In the genomic region with DNA sequence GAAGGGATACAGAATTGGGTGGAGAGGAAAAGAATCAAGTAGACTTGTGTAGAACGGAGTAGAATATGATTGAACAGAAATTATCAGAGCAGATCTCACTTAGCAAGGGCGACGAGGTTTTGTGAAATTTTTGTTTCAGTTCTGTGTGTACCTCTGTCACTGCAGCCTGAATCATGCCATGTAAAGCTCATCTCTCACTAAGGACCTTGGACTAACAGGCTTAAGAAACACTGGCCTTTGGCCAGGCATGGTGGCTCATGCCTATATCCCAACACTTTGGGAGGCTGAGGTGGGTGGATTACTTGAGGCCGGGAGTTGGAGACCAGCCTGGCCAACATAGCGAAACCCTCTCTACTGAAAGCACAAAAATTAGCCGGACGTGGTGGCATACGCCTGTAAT, we compare ENCODE assay signal across 20 cellular contexts.
DNase-seq lines count a peak whose midpoint lies in the region; ATAC-seq, FAIRE-seq and TF ChIP-seq lines count a peak whose summit lies in the region.
"Had no signal": no experiment of that assay in that cellular context is flagged by ENCODE, and none has a peak within 500 bp of the region (broad histone marks: within the 10 kb centered on the region; RNA-seq: fewer than 3 reads in every experiment).

No MANE protein-coding gene starts in this region.

- H3K4me2 ChIP-seq in HepG2 (ENCODE audit: low read depth, low read length), result peak overlapping the region; percentile 13; the same call in 1 of the 2 replicates

- no peak overlapping the region; the same call in 1 of the 2 replicates for H3K27ac Mint-ChIP-seq in WTC11
- H3K27ac Mint-ChIP-seq: CD4-positive, CD25-positive, alpha-beta regulatory T cell had no signal

- TF ChIP-seq CTCF in WTC11 (IDR thresholded peaks at IDR 0.05) (no peak), HepG2 (CRISPR knock-in tag; IDR thresholded peaks at IDR 0.05) (no peak), ovary (IDR thresholded peaks at IDR 0.05) (no peak), prostate gland (IDR thresholded peaks at IDR 0.05) (no peak)

- no peaks in the 10 kb centered on the region for H3K79me2 ChIP-seq in HepG2 (ENCODE audit: insufficient read depth, low read length)

- H3K4me1 ChIP-seq in HepG2 (ENCODE audit: insufficient read depth, low read length), result peaks cover 12% of the 10 kb centered on the region
- no peaks in the 10 kb centered on the region for H3K4me1 ChIP-seq in ovary (ENCODE audit: insufficient read depth)
- no peaks in the 10 kb centered on the region for H3K4me1 ChIP-seq in prostate gland (replicated peaks)
- H3K4me1 ChIP-seq: BE2C, Caco-2, HAP-1 had no signal

- ATAC-seq in WTC11, result no peak
- peak; percentile 64 for ATAC-seq in HepG2
- ATAC-seq in GM18867 (IDR thresholded peaks at IDR 0.05; ENCODE audit: unreplicated experiment), result no peak

- H3K9ac ChIP-seq in HepG2 (ENCODE audit: insufficient read depth, low read depth, low read length), result no peak overlapping the region

- WGBS in HepG2 (ENCODE audit: low lambda C conversion rate), result 67% methylated on average over 8 of the region's 8 CpGs
- 78 to 86% (median 81%) methylated on average over 8 of the region's 8 CpGs for WGBS in ovary, 3 donors
- 89% methylated on average over 8 of the region's 8 CpGs for WGBS in prostate gland

- peaks cover 8% of the 10 kb centered on the region for H3K4me1 Mint-ChIP-seq in WTC11

- peak; percentile 28 for FAIRE-seq in HepG2 (lab: Jason Lieb, UNC)
- FAIRE-seq: A204.1, D721Med, G401.6, GM12892, GM18507, H1 had no signal

- POLR2A ChIA-PET in WTC11 (lab: Charles Lee) (interaction anchor here (0.8 to 1.5 kb wide), 2 partner anchors 48 to 63 kb away, joined by 5 read pairs; a partner anchor contains a TSS), HepG2 (lab: Yijun Ruan, JAX) (interaction anchor here (0.9 kb wide), 1 partner anchor 10 kb away, joined by 3 read pairs; no protein-coding TSS in a partner anchor)

- in situ Hi-C loops in HepG2 (cut with HindIII; ENCODE audit: extremely low pct_ligation_motif_present, low pct_unique_long_range_greater_than_20kb), result no loop called here

- H2AFZ ChIP-seq in HepG2 (ENCODE audit: low read length), result no peak overlapping the region

- H3K27ac ChIP-seq in HepG2 (ENCODE audit: extremely low read length, insufficient read depth, low read length) (no peak overlapping the region), ovary (no peak overlapping the region), prostate gland (no peak overlapping the region)

- intact Hi-C loops in HepG2 (cut with micrococcal nuclease; ENCODE audit: unreplicated experiment) (no loop called here), ovary (cut with DNase I) (no loop called here), prostate gland (cut with DNase I) (no loop called here)

- H3K36me3 Mint-ChIP-seq in WTC11, result peaks cover 5% of the 10 kb centered on the region

- H3K9me3 ChIP-seq in HepG2 (ENCODE audit: low read length) (no peaks in the 10 kb centered on the region), ovary (no peaks in the 10 kb centered on the region), prostate gland (no peaks in the 10 kb centered on the region)
- H3K9me3 ChIP-seq: BE2C, Caco-2, HAP-1 had no signal

- H3K27me3 ChIP-seq in HepG2 (ENCODE audit: control insufficient read depth in 1 of 2, insufficient read depth in 2 of 2, low read length in 2 of 2), result no peaks in the 10 kb centered on the region
- no peaks in the 10 kb centered on the region for H3K27me3 ChIP-seq in ovary
- no peaks in the 10 kb centered on the region for H3K27me3 ChIP-seq in prostate gland (replicated peaks; ENCODE audit: insufficient read depth)
- H3K27me3 ChIP-seq: BE2C had no signal

- no peaks in the 10 kb centered on the region for H3K27me3 Mint-ChIP-seq in WTC11 (ENCODE audit: low read depth)

- H3K4me3 Mint-ChIP-seq in WTC11, result peak overlapping the region; percentile 32; the same call in 1 of the 2 replicates
- H3K4me3 Mint-ChIP-seq: CD4-positive, CD25-positive, alpha-beta regulatory T cell had no signal

- H3K9me3 Mint-ChIP-seq in WTC11, result no peaks in the 10 kb centered on the region

- DNase-seq in WTC11 (ENCODE audit: low spot score) (no peak), HepG2 (ENCODE audit: low spot score) (peak; percentile 41), mucosa of gallbladder (ENCODE audit: low spot score) (peak; percentile 40), superior temporal gyrus (ENCODE audit: extremely low spot score) (peak; percentile 7), ovary (no peak), prostate gland (ENCODE audit: low spot score) (no peak)
- DNase-seq in activated naive CD4-positive, alpha-beta T cell treated with Interleukin-2 at 50 U/mL for 16 hours, result no peak
- DNase-seq: ACHN; BE2C; C1 segment of cervical spinal cord; Caco-2; CD4-positive, CD25-positive, alpha-beta regulatory T cell had no signal

- H4K20me1 ChIP-seq in HepG2 (ENCODE audit: insufficient read depth, low read length), result no peaks in the 10 kb centered on the region

- no peak overlapping the region for H3K4me3 ChIP-seq in HepG2 (replicated peaks in 1 of 3; ENCODE audit: insufficient read depth in 1 of 3, low read depth in 2 of 3, low read length in 3 of 3)
- H3K4me3 ChIP-seq in ovary, result no peak overlapping the region
- no peak overlapping the region for H3K4me3 ChIP-seq in prostate gland
- H3K4me3 ChIP-seq: HAP-1 had no signal

- BruUV-seq in HepG2 (replicated peaks; lab: Mats Ljungman, UMichigan), result no TSS peak

- TF ChIP-seq POLR2A in HepG2 (IDR thresholded peaks at IDR 0.05; ENCODE audit: insufficient read depth in 1 of 2, low read depth in 2 of 2, low read length in 2 of 2), result no peak
- no peak for TF ChIP-seq POLR2A in ovary (IDR thresholded peaks at IDR 0.05)
- TF ChIP-seq POLR2A in prostate gland (IDR thresholded peaks at IDR 0.05), result no peak

- no peak for TF ChIP-seq RAD21 in HepG2 (CRISPR knock-in tag; IDR thresholded peaks at IDR 0.05)

- H3K36me3 ChIP-seq in HepG2 (replicated peaks in 1 of 2; ENCODE audit: control insufficient read depth in 1 of 2, insufficient read depth in 2 of 2, low read length in 2 of 2) (peaks cover 0 to 2% of the 10 kb centered on the region in 2 experiments; a peak in 3 of 5 replicates), ovary (no peaks in the 10 kb centered on the region), prostate gland (no peaks in the 10 kb centered on the region)
- H3K36me3 ChIP-seq: BE2C, HAP-1 had no signal

- CTCF ChIA-PET in WTC11 (lab: Charles Lee) (interaction anchor here (1.2 to 3.4 kb wide), 9 partner anchors 11 to 123 kb away, joined by 3 to 34 read pairs (median 10); no protein-coding TSS in a partner anchor), HepG2 (lab: Yijun Ruan, JAX; ENCODE audit: low intra/inter-chr PET ratio, low total read pairs) (no interaction called here)

- TF ChIP-seq EP300 in HepG2 (IDR thresholded peaks at IDR 0.05; ENCODE audit: low read depth in 2 of 2, low read length in 2 of 2) (no peak), HepG2 (CRISPR knock-in tag; IDR thresholded peaks at IDR 0.05; ENCODE audit: borderline replicate concordance) (no peak), ovary (IDR thresholded peaks at IDR 0.05) (no peak)

TF ChIP-seq in WTC11, 78 proteins besides CTCF, POLR2A, EP300 and RAD21:
- TF ChIP-seq, protein P1, sequence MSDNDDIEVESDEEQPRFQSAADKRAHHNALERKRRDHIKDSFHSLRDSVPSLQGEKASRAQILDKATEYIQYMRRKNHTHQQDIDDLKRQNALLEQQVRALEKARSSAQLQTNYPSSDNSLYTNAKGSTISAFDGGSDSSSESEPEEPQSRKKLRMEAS (CRISPR knock-in tag; IDR thresholded peaks at IDR 0.05), result no peak
- no peak for TF ChIP-seq TCF7 (CRISPR knock-in tag; IDR thresholded peaks at IDR 0.05; ENCODE audit: low read depth)

TF ChIP-seq in HepG2, 621 proteins besides CTCF, POLR2A, EP300 and RAD21 (continues in another document):
- TF ChIP-seq, protein P2, sequence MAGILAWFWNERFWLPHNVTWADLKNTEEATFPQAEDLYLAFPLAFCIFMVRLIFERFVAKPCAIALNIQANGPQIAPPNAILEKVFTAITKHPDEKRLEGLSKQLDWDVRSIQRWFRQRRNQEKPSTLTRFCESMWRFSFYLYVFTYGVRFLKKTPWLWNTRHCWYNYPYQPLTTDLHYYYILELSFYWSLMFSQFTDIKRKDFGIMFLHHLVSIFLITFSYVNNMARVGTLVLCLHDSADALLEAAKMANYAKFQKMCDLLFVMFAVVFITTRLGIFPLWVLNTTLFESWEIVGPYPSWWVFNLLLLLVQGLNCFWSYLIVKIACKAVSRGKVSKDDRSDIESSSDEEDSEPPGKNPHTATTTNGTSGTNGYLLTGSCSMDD (CRISPR knock-in tag; IDR thresholded peaks at IDR 0.05), result no peak
- TF ChIP-seq NAIF1 (CRISPR knock-in tag; IDR thresholded peaks at IDR 0.05; ENCODE audit: borderline replicate concordance) (no peak), SAP130 (CRISPR knock-in tag; IDR thresholded peaks at IDR 0.05; ENCODE audit: low read depth) (0 out of 2 replicates have a peak, but pooled peaks have one; percentile 17), ZFY (CRISPR knock-in tag; IDR thresholded peaks at IDR 0.05) (no peak)
- TF ChIP-seq, protein P3, sequence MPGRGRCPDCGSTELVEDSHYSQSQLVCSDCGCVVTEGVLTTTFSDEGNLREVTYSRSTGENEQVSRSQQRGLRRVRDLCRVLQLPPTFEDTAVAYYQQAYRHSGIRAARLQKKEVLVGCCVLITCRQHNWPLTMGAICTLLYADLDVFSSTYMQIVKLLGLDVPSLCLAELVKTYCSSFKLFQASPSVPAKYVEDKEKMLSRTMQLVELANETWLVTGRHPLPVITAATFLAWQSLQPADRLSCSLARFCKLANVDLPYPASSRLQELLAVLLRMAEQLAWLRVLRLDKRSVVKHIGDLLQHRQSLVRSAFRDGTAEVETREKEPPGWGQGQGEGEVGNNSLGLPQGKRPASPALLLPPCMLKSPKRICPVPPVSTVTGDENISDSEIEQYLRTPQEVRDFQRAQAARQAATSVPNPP (CRISPR knock-in tag; IDR thresholded peaks at IDR 0.05), result no peak

Comparison
In these comparisons a context has a peak if more than half of its experiments do, and no peak if none do; other contexts are left out.
1. DNase-seq: peak in HepG2 (single experiment), mucosa of gallbladder (single experiment) and superior temporal gyrus (single experiment); none in WTC11 (single experiment), activated naive CD4-positive, alpha-beta T cell treated with Interleukin-2 at 50 U/mL for 16 hours (single experiment), ovary (0 of 5) and prostate gland (single experiment).